ENCODE assay signal across 10 cellular contexts in the genomic region with DNA sequence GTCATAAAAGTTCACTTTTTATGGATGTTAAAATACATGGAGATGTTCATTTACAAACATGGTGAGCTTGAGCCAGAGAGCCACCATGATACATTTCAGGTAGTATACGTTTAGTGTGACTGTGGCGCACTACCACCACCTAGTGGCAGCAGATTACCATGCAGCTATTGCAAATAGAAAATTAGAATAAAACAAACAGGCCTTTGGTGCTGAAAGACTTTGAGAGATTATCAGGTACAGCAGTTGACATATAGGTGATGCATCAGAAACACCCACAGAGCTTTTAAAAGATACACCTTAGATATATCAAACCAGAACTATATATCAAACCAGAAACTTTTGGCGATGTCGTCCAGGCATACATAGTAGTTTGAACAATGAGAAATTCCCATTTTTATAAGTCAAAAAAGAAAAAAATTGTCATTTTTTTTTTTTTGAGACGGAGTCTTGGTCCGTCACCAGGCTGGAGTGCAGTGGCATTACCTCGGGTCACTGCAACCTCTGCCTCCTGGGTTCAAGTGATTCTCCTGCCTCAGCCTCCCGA. TPM values are rescaled to one million over a fixed set of nuclear protein-coding genes. Genes with fewer than 3 reads are reported as not detected.
DNase-seq lines count a peak whose midpoint lies in the region; ATAC-seq and TF ChIP-seq lines count a peak whose summit lies in the region.
"Had no signal": no experiment of that assay in that cellular context is flagged by ENCODE, and none has a peak within 500 bp of the region (broad histone marks: within the 10 kb centered on the region; RNA-seq: fewer than 3 reads in every experiment).

No MANE protein-coding gene starts in this region.

- H3K36me3 ChIP-seq in PC-9 (ENCODE audit: low read depth) (no peaks in the 10 kb centered on the region), fibroblast of lung (ENCODE audit: control insufficient read depth, insufficient read depth, low read length) (no peaks in the 10 kb centered on the region), neutrophil (no peaks in the 10 kb centered on the region), thoracic aorta (no peaks in the 10 kb centered on the region)

- ATAC-seq in thoracic aorta (ENCODE audit: insufficient number of reproducible peaks, low FRiP score, low read depth) = no peak

- peaks cover 69% of the 10 kb centered on the region for H3K4me1 Mint-ChIP-seq in activated T-cell treated with anti-CD3 and anti-CD28 coated beads, Interleukin-2, amount 50 U/mL, for 24 hours (ENCODE audit: low read depth)

- peak overlapping the region; percentile 92 for H3K27ac ChIP-seq in PC-9
- no peak overlapping the region for H3K27ac ChIP-seq in fibroblast of lung (ENCODE audit: insufficient read depth, low read length)
- no peak overlapping the region for H3K27ac ChIP-seq in neutrophil
- H3K27ac ChIP-seq in thoracic aorta = no peak overlapping the region
- H3K27ac ChIP-seq: BLaER1 treated with 17β-estradiol and CSF1 and Interleukin-3, amounts not matched to agents 10 nM and 100 nM had no signal

- TF ChIP-seq CTCF in PC-9 (conservative IDR thresholded peaks at IDR 0.05) (peak; percentile 88), fibroblast of lung (conservative IDR thresholded peaks at IDR 0.05 in 1 of 2, IDR thresholded peaks at IDR 0.05 in 1 of 2; ENCODE audit: low read depth in 1 of 2, low read length in 2 of 2) (peak; percentile 87 to 97), neutrophil (IDR thresholded peaks at IDR 0.05) (peak; percentile 74), thoracic aorta (IDR thresholded peaks at IDR 0.05) (peak; percentile 84)

- no peaks in the 10 kb centered on the region for H3K9me3 Mint-ChIP-seq in activated T-cell treated with anti-CD3 and anti-CD28 coated beads, Interleukin-2, amount 50 U/mL, for 24 hours

- H3K4me3 ChIP-seq in PC-9 (no peak overlapping the region), fibroblast of lung (replicated peaks in 1 of 4; ENCODE audit: control extremely low read depth in 1 of 4, insufficient read depth in 1 of 4, low read depth in 3 of 4, low read length in 4 of 4) (no peak overlapping the region), neutrophil (ENCODE audit: low read depth in 1 of 2, low read length in 1 of 2) (no peak overlapping the region), thoracic aorta (no peak overlapping the region)
- H3K4me3 ChIP-seq: BLaER1 treated with 17β-estradiol and CSF1 and Interleukin-3, amounts not matched to agents 10 nM and 100 nM; skin epidermis had no signal

- H3K36me3 Mint-ChIP-seq in activated T-cell treated with anti-CD3 and anti-CD28 coated beads, Interleukin-2, amount 50 U/mL, for 24 hours (ENCODE audit: low read depth) = peaks cover 62% of the 10 kb centered on the region

- H3K9me2 ChIP-seq in PC-9 (ENCODE audit: insufficient read depth) = no peaks in the 10 kb centered on the region

- peak overlapping the region; percentile 2 for H3K4me3 Mint-ChIP-seq in activated T-cell treated with anti-CD3 and anti-CD28 coated beads, Interleukin-2, amount 50 U/mL, for 24 hours

- H3K27me3 ChIP-seq in PC-9 (ENCODE audit: insufficient read depth, low read depth) (no peaks in the 10 kb centered on the region), fibroblast of lung (ENCODE audit: control insufficient read depth, insufficient read depth, low read length) (no peaks in the 10 kb centered on the region), neutrophil (no peaks in the 10 kb centered on the region), thoracic aorta (replicated peaks; ENCODE audit: insufficient read depth) (no peaks in the 10 kb centered on the region)
- H3K27me3 ChIP-seq: BLaER1 treated with 17β-estradiol and CSF1 and Interleukin-3, amounts not matched to agents 10 nM and 100 nM had no signal

- peak overlapping the region; percentile 79 for H3K27ac Mint-ChIP-seq in activated T-cell treated with anti-CD3 and anti-CD28 coated beads, Interleukin-2, amount 50 U/mL, for 24 hours

- H2AFZ ChIP-seq in PC-9 (no peak overlapping the region), fibroblast of lung (ENCODE audit: low read length) (no peak overlapping the region)

- no TSS peak for BruUV-seq in PC-9 (replicated peaks; lab: Mats Ljungman, UMichigan)

- intact Hi-C loops in PC-9 (cut with micrococcal nuclease; ENCODE audit: unreplicated experiment) = loop anchor here (1.0 to 10.0 kb wide), 9 partner anchors 13 to 830 kb away; partner anchors contain the start of gene ICE2

- CTCF ChIA-PET in PC-9 (lab: Charles Lee) = interaction anchor here (0.5 to 2.4 kb wide), 14 partner anchors 13 to 1313 kb away, joined by 3 to 9 read pairs (median 4); partner anchors contain the start of gene ICE2

- H3K4me2 ChIP-seq in PC-9 = peak overlapping the region; percentile 45
- H3K4me2 ChIP-seq in fibroblast of lung (ENCODE audit: extremely low read depth, insufficient read depth, low read length) = no peak overlapping the region
- H3K4me2 ChIP-seq: BLaER1 treated with 17β-estradiol and CSF1 and Interleukin-3, amounts not matched to agents 10 nM and 100 nM had no signal

- no peaks in the 10 kb centered on the region for H3K27me3 Mint-ChIP-seq in activated T-cell treated with anti-CD3 and anti-CD28 coated beads, Interleukin-2, amount 50 U/mL, for 24 hours

- H3K79me2 ChIP-seq in PC-9 (ENCODE audit: low read depth) = no peaks in the 10 kb centered on the region
- no peaks in the 10 kb centered on the region for H3K79me2 ChIP-seq in fibroblast of lung (ENCODE audit: control insufficient read depth, insufficient read depth, low read length)

- H3K9ac ChIP-seq in fibroblast of lung (ENCODE audit: insufficient read depth, low read length) = no peak overlapping the region
- H3K9ac ChIP-seq: BLaER1 treated with 17β-estradiol and CSF1 and Interleukin-3, amounts not matched to agents 10 nM and 100 nM had no signal

- H3K4me1 ChIP-seq in PC-9 (replicated peaks; ENCODE audit: insufficient read depth) = peaks cover 33% of the 10 kb centered on the region
- H3K4me1 ChIP-seq in fibroblast of lung (ENCODE audit: control insufficient read depth, extremely low read depth, insufficient read depth, low read length) = no peaks in the 10 kb centered on the region
- no peaks in the 10 kb centered on the region for H3K4me1 ChIP-seq in neutrophil (ENCODE audit: control insufficient read depth in 1 of 2, insufficient read depth in 1 of 2, low read depth in 1 of 2, low read length in 1 of 2)
- peaks cover 3 to 8% of the 10 kb centered on the region in 2 donors for H3K4me1 ChIP-seq in thoracic aorta (ENCODE audit: control insufficient read depth in 1 of 2, low read depth in 2 of 2)
- H3K4me1 ChIP-seq: BLaER1 treated with 17β-estradiol and CSF1 and Interleukin-3, amounts not matched to agents 10 nM and 100 nM had no signal

- H4K20me1 ChIP-seq in PC-9 (ENCODE audit: insufficient read depth) (no peaks in the 10 kb centered on the region), fibroblast of lung (ENCODE audit: control insufficient read depth, extremely low read depth, insufficient read depth, low read length) (no peaks in the 10 kb centered on the region)

- H3F3A ChIP-seq in PC-9 (ENCODE audit: insufficient read depth, low read depth) = peaks cover 18% of the 10 kb centered on the region

- H3K9me3 ChIP-seq in PC-9 (ENCODE audit: insufficient read depth, low read depth) (no peaks in the 10 kb centered on the region), fibroblast of lung (ENCODE audit: control insufficient read depth, insufficient read depth, low read depth, low read length) (no peaks in the 10 kb centered on the region), neutrophil (no peaks in the 10 kb centered on the region), thoracic aorta (no peaks in the 10 kb centered on the region)
- H3K9me3 ChIP-seq: BLaER1 treated with 17β-estradiol and CSF1 and Interleukin-3, amounts not matched to agents 10 nM and 100 nM had no signal

- POLR2A ChIA-PET in PC-9 (lab: Charles Lee; ENCODE audit: unreplicated experiment) = interaction anchor here (0.5 to 0.7 kb wide), 5 partner anchors 42 to 830 kb away, joined by 3 to 8 read pairs (median 5); partner anchors contain the start of gene ICE2

- DNase-seq in NCI-H1417 (lab: John Stamatoyannopoulos, UW) (peak; percentile 55 to 86 (median 58)), NCI-H1417 treated with DMSO at 0.1 percent for 48 hours (lab: John Stamatoyannopoulos, UW) (no peak), HS-5 (ENCODE audit: low read depth) (peak; percentile 32), PC-9 (peak; percentile 36 to 68), fibroblast of lung (ENCODE audit: low read depth in 2 of 2) (peak; percentile 54 to 76), thoracic aorta (ENCODE audit: low spot score) (peak; percentile 21)
- peak; percentile 82 for DNase-seq in activated T-cell treated with anti-CD3 and anti-CD28 coated beads, Interleukin-2, amount 50 U/mL, for 24 hours

RNA-seq across cellular contexts. Expression of gene ICE2, which starts 42.0 kb away (rescaled TPM):
- 64.1 and 67.5 TPM in 2 replicates for total RNA-seq in PC-9 (2021)
- 33.6 and 38.6 TPM in 2 replicates for total RNA-seq in fibroblast of lung
- 19.2 and 22.3 TPM in 2 replicates for polyA plus RNA-seq in fibroblast of lung
- polyA plus RNA-seq in fibroblast of lung (2012) = 15.1 and 16.5 TPM in 2 replicates
- 1.6 and 5.0 TPM in 2 replicates for polyA minus RNA-seq in fibroblast of lung (ENCODE audit: low replicate concordance)
- total RNA-seq in thoracic aorta = 10 to 100 TPM; 19.4 to 57.2 TPM
